8 cellular contexts compared by ENCODE assay signal in genomic region chr12:107992016-107992415, GRCh38.
"Had no signal": no experiment of that assay in that cellular context is flagged by ENCODE, and none has a peak within 500 bp of the region (broad histone marks: within the 10 kb centered on the region; RNA-seq: fewer than 3 reads in every experiment).

No MANE protein-coding gene starts in this region.

- H3K9me3 Mint-ChIP-seq: GM23338, H9 had no signal

- H3K9me3 ChIP-seq: HAP-1 had no signal

- H3K4me3 ChIP-seq: GM23248, GM23338, HAP-1 had no signal

- H3K27ac Mint-ChIP-seq: GM23338, H9, HFFc6 had no signal

- DNase-seq: GM23248, GOT3, H7, H9, HCEC 1CT, HFFc6 had no signal

- H3K4me1 ChIP-seq: HAP-1 had no signal

- H3K4me1 Mint-ChIP-seq: GM23338, H9 had no signal

- H3K36me3 ChIP-seq: HAP-1 had no signal

- H3K27ac ChIP-seq: GM23248 had no signal

- H3K9ac ChIP-seq: GM23248 had no signal

- H3K4me3 Mint-ChIP-seq: GM23338, H9, HFFc6 had no signal
